ENCODE assay signal across 9 cellular contexts in the genomic region with DNA sequence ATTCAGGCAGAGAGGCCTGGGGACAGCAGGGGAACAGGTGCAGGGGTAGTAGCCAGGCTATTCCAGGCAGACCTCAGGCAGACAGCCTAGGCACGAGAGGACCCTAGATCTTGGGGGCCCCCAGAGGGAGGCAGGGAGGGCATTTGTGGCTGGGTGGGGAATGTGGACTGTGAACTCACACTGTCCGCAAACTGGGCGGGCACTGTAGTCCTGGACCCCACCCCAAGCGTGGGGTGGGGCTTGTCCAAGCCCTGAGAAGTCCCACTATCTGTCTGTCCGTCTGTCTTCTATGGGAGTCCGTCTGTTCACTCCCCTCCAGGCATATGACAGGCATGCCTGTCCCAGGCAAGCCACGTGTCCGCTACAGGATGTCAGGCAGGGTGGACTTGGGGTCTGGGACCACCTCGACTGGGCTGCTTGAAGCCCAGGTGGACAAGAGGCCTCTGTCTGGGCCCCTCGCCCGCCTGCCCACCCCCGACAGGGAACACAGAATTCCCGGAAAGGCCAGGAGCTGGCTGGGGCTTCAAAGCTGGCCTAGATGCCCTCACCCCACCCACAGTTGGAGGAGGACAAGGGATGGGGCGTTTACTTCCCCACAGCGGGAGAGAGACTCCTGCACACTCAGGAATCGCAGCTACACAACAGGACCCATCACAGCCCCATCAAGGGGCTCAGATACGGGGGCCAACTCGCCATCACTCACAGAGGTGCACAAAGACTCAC. TPM values are rescaled to one million over a fixed set of nuclear protein-coding genes. Genes with fewer than 3 reads are reported as not detected.
DNase-seq lines count a peak whose midpoint lies in the region; ATAC-seq, FAIRE-seq and TF ChIP-seq lines count a peak whose summit lies in the region.
"Had no signal": no experiment of that assay in that cellular context is flagged by ENCODE, and none has a peak within 500 bp of the region (broad histone marks: within the 10 kb centered on the region; RNA-seq: fewer than 3 reads in every experiment).

Gene SLC38A5 (minus strand): TSS at position 151 of the 723 bp plus-strand sequence. CDS start 2,336 bp downstream, outside the sequence.

- peak within 1 kb of the TSS; percentile 72 for H3K27ac ChIP-seq in CD8-positive, alpha-beta memory T cell (ENCODE audit: low read depth, low read length)
- peak within 1 kb of the TSS; percentile 66 for H3K27ac ChIP-seq in OCI-LY3 (ENCODE audit: low read length)
- no peak within 1 kb of the TSS for H3K27ac ChIP-seq in endothelial cell of umbilical vein (ENCODE audit: insufficient read depth, low read depth, low read length)
- H3K27ac ChIP-seq in neuronal stem cell (replicated peaks; ENCODE audit: low read length), result no peak within 1 kb of the TSS

- in situ Hi-C loops in ACHN (cut with HindIII; ENCODE audit: low pct_ligation_motif_present, low pct_unique_long_range_greater_than_20kb, low sequenced_read_pairs), result no loop called here

- H4K20me1 ChIP-seq in OCI-LY3 (ENCODE audit: insufficient read depth, low read length) (no peaks in the 10 kb centered on the region), endothelial cell of umbilical vein (replicated peaks; ENCODE audit: control insufficient read depth, extremely low read depth, insufficient read depth, low read length) (no peaks in the 10 kb centered on the region)

- peaks cover 13% of the 10 kb centered on the region for H3K4me1 ChIP-seq in CD8-positive, alpha-beta memory T cell (ENCODE audit: insufficient read depth, low read length)
- peaks cover 27% of the 10 kb centered on the region for H3K4me1 ChIP-seq in OCI-LY3 (ENCODE audit: low read length)
- H3K4me1 ChIP-seq in endothelial cell of umbilical vein (ENCODE audit: control insufficient read depth, extremely low read depth, insufficient read depth, low read length), result peaks cover 2% of the 10 kb centered on the region
- H3K4me1 ChIP-seq in neuronal stem cell (ENCODE audit: control insufficient read depth in 2 of 2, insufficient read depth in 1 of 2, low read depth in 1 of 2, low read length in 2 of 2), result peaks cover 10 to 16% of the 10 kb centered on the region in 2 donors

- no peaks in the 10 kb centered on the region for H3K9me3 Mint-ChIP-seq in CD8-positive, alpha-beta memory T cell

- no peaks in the 10 kb centered on the region for H3K9me3 ChIP-seq in CD8-positive, alpha-beta memory T cell (ENCODE audit: low read length)
- H3K9me3 ChIP-seq in OCI-LY3 (ENCODE audit: insufficient read depth, low read length), result no peaks in the 10 kb centered on the region
- no peaks in the 10 kb centered on the region for H3K9me3 ChIP-seq in endothelial cell of umbilical vein (replicated peaks; ENCODE audit: control insufficient read depth, insufficient read depth, low read length)
- no peaks in the 10 kb centered on the region for H3K9me3 ChIP-seq in neuronal stem cell (replicated peaks in 1 of 2; ENCODE audit: control insufficient read depth in 2 of 2, insufficient read depth in 1 of 2, low read depth in 1 of 2, low read length in 2 of 2)

- H3K9ac ChIP-seq in OCI-LY3 (ENCODE audit: low read length) (peak within 1 kb of the TSS; percentile 98), endothelial cell of umbilical vein (replicated peaks; ENCODE audit: extremely low read depth, insufficient read depth, low read length) (peak within 1 kb of the TSS; percentile 23), neuronal stem cell (ENCODE audit: low read depth, low read length, poor library complexity) (no peak within 1 kb of the TSS)

- no peaks in the 10 kb centered on the region for H3K9me1 ChIP-seq in endothelial cell of umbilical vein (replicated peaks; ENCODE audit: control insufficient read depth, extremely low read depth, insufficient read depth, low read length)

- BruUV-seq in endothelial cell of umbilical vein (replicated peaks; lab: Mats Ljungman, UMichigan), result no TSS peak

- no peak for FAIRE-seq in endothelial cell of umbilical vein (lab: Jason Lieb, UNC)
- FAIRE-seq: TTC549 had no signal

- no peak for DNase-seq in CD8-positive, alpha-beta memory T cell
- DNase-seq in endothelial cell of umbilical vein (ENCODE audit: low read depth, low spot score) (no peak), neuronal stem cell (ENCODE audit: low spot score) (no peak), ACHN (no peak), MV-4-11 (lab: John Stamatoyannopoulos, UW) (no peak)
- no peak for DNase-seq in activated CD4-positive, alpha-beta T cell treated with anti-CD3 and anti-CD28 coated beads for 48 hours

- dilution Hi-C loops in endothelial cell of umbilical vein (cut with MboI; ENCODE audit: extremely low pct_ligation_motif_present, low sequenced_read_pairs), result no loop called here

- no peak within 1 kb of the TSS for H2BK12ac ChIP-seq in neuronal stem cell (ENCODE audit: low read length)

- H3K4me3 ChIP-seq in CD8-positive, alpha-beta memory T cell (ENCODE audit: low read length), result peak within 1 kb of the TSS; percentile 74
- H3K4me3 ChIP-seq in OCI-LY3 (ENCODE audit: low read length), result peak within 1 kb of the TSS; percentile 94
- peak within 1 kb of the TSS in 2 of 3 experiments; percentile 8 to 62 for H3K4me3 ChIP-seq in endothelial cell of umbilical vein (replicated peaks in 1 of 3; ENCODE audit: insufficient read depth in 1 of 3, low read depth in 1 of 3, low read length in 3 of 3)
- H3K4me3 ChIP-seq in neuronal stem cell (ENCODE audit: low read length in 2 of 2), result no peak within 1 kb of the TSS

- H3K4me2 ChIP-seq in OCI-LY3 (ENCODE audit: low read length) (peak within 1 kb of the TSS; percentile 95), endothelial cell of umbilical vein (ENCODE audit: insufficient read depth, low read length) (peak within 1 kb of the TSS; percentile 17), neuronal stem cell (ENCODE audit: insufficient read depth, low read length, poor library complexity, severe bottlenecking) (peak within 1 kb of the TSS; percentile 40)

- no peaks in the 10 kb centered on the region for H3K36me3 ChIP-seq in CD8-positive, alpha-beta memory T cell (ENCODE audit: insufficient read depth, low read length)
- H3K36me3 ChIP-seq in OCI-LY3 (replicated peaks; ENCODE audit: low read depth, low read length) (peaks cover 8% of the 10 kb centered on the region), endothelial cell of umbilical vein (ENCODE audit: control insufficient read depth in 2 of 2, extremely low read depth in 1 of 2, insufficient read depth in 2 of 2, low read length in 2 of 2) (no peaks in the 10 kb centered on the region), neuronal stem cell (replicated peaks in 1 of 2; ENCODE audit: control insufficient read depth in 2 of 2, insufficient read depth in 2 of 2, low read length in 2 of 2) (no peaks in the 10 kb centered on the region)

- H3K14ac ChIP-seq in neuronal stem cell (ENCODE audit: low read length), result no peak within 1 kb of the TSS

- intact Hi-C loops in endothelial cell of umbilical vein (cut with micrococcal nuclease), result no loop called here

- ATAC-seq in HG03469 (IDR thresholded peaks at IDR 0.05; ENCODE audit: unreplicated experiment), result no peak

- no peak within 1 kb of the TSS for H3K4ac ChIP-seq in neuronal stem cell (ENCODE audit: low read length)

- no peak within 1 kb of the TSS for H2BK5ac ChIP-seq in neuronal stem cell (ENCODE audit: low read length)

- peak within 1 kb of the TSS; percentile 4 to 98 (median 83) for H3K27ac Mint-ChIP-seq in CD8-positive, alpha-beta memory T cell

- H3K79me2 ChIP-seq in OCI-LY3 (ENCODE audit: low read length) (peaks cover 46% of the 10 kb centered on the region), endothelial cell of umbilical vein (ENCODE audit: control insufficient read depth, insufficient read depth, low read length) (peaks cover 10% of the 10 kb centered on the region)

- H2AFZ ChIP-seq in OCI-LY3 (ENCODE audit: low read depth, low read length) (peak within 1 kb of the TSS; percentile 94), endothelial cell of umbilical vein (ENCODE audit: low read depth, low read length) (peak within 1 kb of the TSS; percentile 51), neuronal stem cell (ENCODE audit: low read length) (peak within 1 kb of the TSS; percentile 58)

- H2AK5ac ChIP-seq in neuronal stem cell (ENCODE audit: low read depth, low read length), result no peak within 1 kb of the TSS

- H3K79me1 ChIP-seq in neuronal stem cell (ENCODE audit: low read depth, low read length), result no peaks in the 10 kb centered on the region

- POLR2A ChIA-PET in CD8-positive, alpha-beta memory T cell (lab: Charles Lee), result no interaction called here
- POLR2A ChIA-PET in endothelial cell of umbilical vein (lab: Charles Lee), result no interaction called here

- TF ChIP-seq CTCF in OCI-LY3 (IDR thresholded peaks at IDR 0.05; ENCODE audit: low read depth, low read length), result no peak
- TF ChIP-seq CTCF in endothelial cell of umbilical vein (IDR thresholded peaks at IDR 0.05; ENCODE audit: extremely low read depth in 1 of 2, insufficient read depth in 1 of 2, low read depth in 1 of 2, low read length in 2 of 2), result no peak

- H3K23ac ChIP-seq in neuronal stem cell (ENCODE audit: low read depth, low read length, poor library complexity), result no peak within 1 kb of the TSS

- TF ChIP-seq POLR2A in endothelial cell of umbilical vein (IDR thresholded peaks at IDR 0.05; ENCODE audit: low read depth, low read length), result no peak

- no peak within 1 kb of the TSS for H4K91ac ChIP-seq in neuronal stem cell (ENCODE audit: low read depth, low read length, poor library complexity)

- H3K27me3 ChIP-seq in CD8-positive, alpha-beta memory T cell (ENCODE audit: insufficient read depth, low read length, poor library complexity, severe bottlenecking), result no peaks in the 10 kb centered on the region
- H3K27me3 ChIP-seq in OCI-LY3 (ENCODE audit: low read depth, low read length), result no peaks in the 10 kb centered on the region
- peaks cover 2 to 8% of the 10 kb centered on the region in 2 experiments for H3K27me3 ChIP-seq in endothelial cell of umbilical vein (ENCODE audit: control insufficient read depth in 2 of 2, insufficient read depth in 2 of 2, low read length in 2 of 2)
- no peaks in the 10 kb centered on the region for H3K27me3 ChIP-seq in neuronal stem cell (ENCODE audit: control insufficient read depth in 3 of 3, insufficient read depth in 3 of 3, low read depth in 1 of 3, low read length in 3 of 3)

- no peak within 1 kb of the TSS for H4K8ac ChIP-seq in neuronal stem cell (ENCODE audit: low read depth, low read length)

- no CpG with 5 or more reads among the region's 18 CpGs for WGBS in neuronal stem cell (ENCODE audit: extremely low coverage in 2 of 2, insufficient read length in 2 of 2, insufficient replicate concordance in 1 of 2), 2 donors

- peaks cover 1 to 9% (median 4%) of the 10 kb centered on the region in 3 donors for H3K36me3 Mint-ChIP-seq in CD8-positive, alpha-beta memory T cell

- H2BK15ac ChIP-seq in neuronal stem cell (ENCODE audit: low read length), result no peak within 1 kb of the TSS

- no peak within 1 kb of the TSS for H2BK120ac ChIP-seq in neuronal stem cell (ENCODE audit: low read depth, low read length)

- CTCF ChIA-PET in CD8-positive, alpha-beta memory T cell (lab: Charles Lee), result interaction anchor here (1.4 kb wide), 1 partner anchor 69 kb away, joined by 4 read pairs; the partner anchor contains the start of gene TBC1D25
- CTCF ChIA-PET in endothelial cell of umbilical vein (lab: Charles Lee), result no interaction called here

- peaks cover 0 to 6% of the 10 kb centered on the region in 2 donors for H3K27me3 Mint-ChIP-seq in CD8-positive, alpha-beta memory T cell

- peaks cover 13 to 38% (median 21%) of the 10 kb centered on the region in 3 donors for H3K4me1 Mint-ChIP-seq in CD8-positive, alpha-beta memory T cell

- H3K18ac ChIP-seq in neuronal stem cell (ENCODE audit: low read length), result no peak within 1 kb of the TSS

- peak within 1 kb of the TSS; percentile 87 to 96 (median 89) for H3K4me3 Mint-ChIP-seq in CD8-positive, alpha-beta memory T cell

RNA-seq across cellular contexts. Expression of gene SLC38A5, which starts in this region (rescaled TPM):
- total RNA-seq in CD8-positive, alpha-beta memory T cell, result 100 to 1,000 TPM; 188 to 211 TPM
- polyA plus RNA-seq in CD8-positive, alpha-beta memory T cell, result 19.8 TPM
- total RNA-seq in endothelial cell of umbilical vein, result 25.1 and 28.8 TPM in 2 replicates
- polyA plus RNA-seq in endothelial cell of umbilical vein, result 21.6 and 24.1 TPM in 2 replicates
- polyA plus RNA-seq in endothelial cell of umbilical vein (2011; cell fraction: cytosol; rRNA removed), result 16.7 and 18.8 TPM in 2 replicates
- polyA plus RNA-seq in endothelial cell of umbilical vein (2011; cell fraction: nucleus; rRNA removed), result 19.6 and 19.9 TPM in 2 replicates
- polyA plus RNA-seq in endothelial cell of umbilical vein (2012), result 47.5 and 50.6 TPM in 2 replicates
- 22.3 and 27.9 TPM in 2 replicates for polyA minus RNA-seq in endothelial cell of umbilical vein
- 285 TPM for polyA minus RNA-seq in endothelial cell of umbilical vein (2011; cell fraction: cytosol; rRNA and poly(A)+ RNA removed)
- 5.5 and 7.1 TPM in 2 replicates for polyA minus RNA-seq in endothelial cell of umbilical vein (2011; cell fraction: nucleus; rRNA and poly(A)+ RNA removed)
- 3.7 TPM for polyA plus RNA-seq in neuronal stem cell (2013, experiment 1 of 2)
- 4.0 TPM for polyA plus RNA-seq in neuronal stem cell (2013, experiment 2 of 2)

Comparison
In these comparisons a context has a peak if more than half of its experiments do, and no peak if none do; other contexts are left out.
1. H3K27ac ChIP-seq: peak in CD8-positive, alpha-beta memory T cell (single experiment) and OCI-LY3 (single experiment); none in endothelial cell of umbilical vein (single experiment) and neuronal stem cell (single experiment).
2. H3K4me3 ChIP-seq: peak in CD8-positive, alpha-beta memory T cell (single experiment), OCI-LY3 (single experiment) and endothelial cell of umbilical vein (2 of 3); none in neuronal stem cell (0 of 2).
3. H3K4me2 ChIP-seq: peak in every context shown above with its lines; median percentile 95 in OCI-LY3; 40 in neuronal stem cell; 17 in endothelial cell of umbilical vein.
4. Peak in every context shown above with its lines, with median percentiles within 50 percentile points of each other: H2AFZ ChIP-seq.